In the genomic region with DNA sequence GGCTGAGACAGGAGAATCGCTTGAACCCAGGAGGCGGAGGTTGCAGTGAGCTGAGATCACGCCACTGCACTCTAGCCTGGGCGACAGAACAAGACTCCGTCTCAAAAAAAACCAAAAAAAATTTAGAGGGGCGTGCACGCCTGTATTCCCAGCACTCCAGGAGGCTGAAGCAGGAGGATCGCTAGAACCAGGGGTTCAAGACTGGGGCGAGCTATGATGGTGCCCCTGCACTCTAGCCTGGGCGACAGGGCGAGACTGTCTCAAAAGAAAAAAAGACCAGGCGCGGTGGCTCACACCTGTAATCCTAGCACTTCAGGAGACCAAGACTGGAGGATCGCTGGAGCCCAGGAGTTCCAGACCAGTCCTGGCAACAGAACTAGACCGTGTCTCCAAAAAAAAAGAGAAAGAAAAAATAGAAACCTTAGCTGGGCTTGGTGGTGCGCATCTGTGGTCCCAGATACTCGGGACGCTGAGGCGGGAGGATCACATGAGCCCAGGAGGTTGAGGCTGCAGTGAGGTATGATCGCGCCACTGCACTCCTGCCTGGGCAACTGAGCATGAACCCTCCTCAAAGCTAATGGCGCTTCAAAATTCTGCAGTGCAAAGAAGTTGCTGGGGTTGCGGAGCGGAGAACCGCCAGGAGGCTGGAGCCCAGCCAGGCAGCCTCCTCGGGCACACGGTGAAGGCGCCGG, we compare ENCODE assay signal across 7 cellular contexts. TPM values are rescaled to one million over a fixed set of nuclear protein-coding genes. Genes with fewer than 3 reads are reported as not detected.
DNase-seq lines count a peak whose midpoint lies in the region; ATAC-seq and TF ChIP-seq lines count a peak whose summit lies in the region.

No MANE protein-coding gene starts in this region.

- DNase-seq in ascending aorta (ENCODE audit: low spot score in 2 of 2) (no peak), left lung (no peak), thoracic aorta (ENCODE audit: low spot score) (no peak), UCSD-AML1 (lab: John Stamatoyannopoulos, UW; ENCODE audit: unreplicated experiment) (no peak)

- ATAC-seq in GM19025 (IDR thresholded peaks at IDR 0.05; ENCODE audit: low read depth, unreplicated experiment) = peak; percentile 21
- peak; percentile 13 for ATAC-seq in HG03095 (IDR thresholded peaks at IDR 0.05; ENCODE audit: unreplicated experiment)
- ATAC-seq in left lung = peak; percentile 55
- ATAC-seq in thoracic aorta (ENCODE audit: insufficient number of reproducible peaks, low FRiP score, low read depth) = no peak
- no peak for ATAC-seq in HG03520 (IDR thresholded peaks at IDR 0.05; ENCODE audit: unreplicated experiment)

- H3K9me3 ChIP-seq in ascending aorta (no peaks in the 10 kb centered on the region), left lung (no peaks in the 10 kb centered on the region), thoracic aorta (no peaks in the 10 kb centered on the region)

- H3K36me3 ChIP-seq in ascending aorta = no peaks in the 10 kb centered on the region
- H3K36me3 ChIP-seq in left lung = no peaks in the 10 kb centered on the region
- no peaks in the 10 kb centered on the region for H3K36me3 ChIP-seq in thoracic aorta

- H3K27me3 ChIP-seq in ascending aorta (no peaks in the 10 kb centered on the region), left lung (no peaks in the 10 kb centered on the region), thoracic aorta (replicated peaks; ENCODE audit: insufficient read depth) (no peaks in the 10 kb centered on the region)

- TF ChIP-seq CTCF in ascending aorta (IDR thresholded peaks at IDR 0.05) (no peak), left lung (IDR thresholded peaks at IDR 0.05) (no peak), thoracic aorta (IDR thresholded peaks at IDR 0.05) (no peak)

- intact Hi-C loops in ascending aorta (cut with DNase I) = loop anchor here (2.0 to 10.0 kb wide), 2 partner anchors 22 to 298 kb away; partner anchors contain the start of genes LAMTOR4, MEPCE and ZCWPW1
- intact Hi-C loops in left lung (cut with DNase I) = no loop called here

- peak overlapping the region; percentile 87 to 98 for H3K27ac ChIP-seq in ascending aorta
- peak overlapping the region; percentile 96 to 97 for H3K27ac ChIP-seq in left lung
- H3K27ac ChIP-seq in thoracic aorta = peak overlapping the region; percentile 96 to 98

- H3K4me1 ChIP-seq in ascending aorta (peaks cover 0 to 14% of the 10 kb centered on the region in 2 donors), left lung (peaks cover 5 to 37% of the 10 kb centered on the region in 2 donors), thoracic aorta (ENCODE audit: control insufficient read depth in 1 of 2, low read depth in 2 of 2) (peaks cover 11 to 36% of the 10 kb centered on the region in 2 donors)

- H3K4me3 ChIP-seq in ascending aorta (peak overlapping the region; percentile 79 to 99), left lung (peak overlapping the region; percentile 93 to 96), thoracic aorta (peak overlapping the region; percentile 97)

RNA-seq across cellular contexts. Expression of gene MBLAC1, which starts 0.4 kb away (rescaled TPM):
- total RNA-seq in ascending aorta (not detected), left lung (1 to 10 TPM; 2.1 to 2.8 TPM), thoracic aorta (1 to 10 TPM in 1 of 2 donors, not detected in 1; 1.1 TPM)

RNA-seq across cellular contexts. Expression of gene CNPY4, which starts 7.0 kb away (rescaled TPM):
- total RNA-seq in ascending aorta (1.4 TPM), left lung (10 to 100 TPM; 15.1 to 19.4 TPM), thoracic aorta (10 to 100 TPM; 12.6 to 13.7 TPM)

RNA-seq across cellular contexts. Expression of gene TAF6, which starts 7.2 kb away (rescaled TPM):
- 103 TPM for total RNA-seq in ascending aorta
- 10 to 100 TPM; 43.5 to 45.3 TPM for total RNA-seq in left lung
- 10 to 100 TPM; 48.0 to 72.8 TPM for total RNA-seq in thoracic aorta

RNA-seq across cellular contexts. Expression of gene LAMTOR4, which starts 22.3 kb away (rescaled TPM):
- 131 TPM for total RNA-seq in ascending aorta
- total RNA-seq in left lung = 100 to 1,000 TPM; 103 to 120 TPM
- 100 to 1,000 TPM; 125 to 205 TPM for total RNA-seq in thoracic aorta

RNA-seq across cellular contexts. Expression of gene AP4M1, which starts 24.9 kb away (rescaled TPM):
- 29.6 TPM for total RNA-seq in ascending aorta
- 10 to 100 TPM; 16.7 to 18.2 TPM for total RNA-seq in left lung
- 10 to 100 TPM; 22.3 to 23.8 TPM for total RNA-seq in thoracic aorta

Comparison
In these comparisons a context has a peak if more than half of its experiments do, and no peak if none do; other contexts are left out.
1. ATAC-seq: peak in GM19025 (single experiment), HG03095 (single experiment) and left lung (single experiment); none in thoracic aorta (single experiment) and HG03520 (single experiment).
2. Peak in every context shown above with its lines, with median percentiles within 50 percentile points of each other: H3K27ac ChIP-seq and H3K4me3 ChIP-seq.